ENCODE assay signal across 19 cellular contexts in genomic region chr17:61223725-61224124, GRCh38.
DNase-seq lines count a peak whose midpoint lies in the region; ATAC-seq, FAIRE-seq and TF ChIP-seq lines count a peak whose summit lies in the region.
"Had no signal": no experiment of that assay in that cellular context is flagged by ENCODE, and none has a peak within 500 bp of the region (broad histone marks: within the 10 kb centered on the region; RNA-seq: fewer than 3 reads in every experiment).

No MANE protein-coding gene starts in this region.

- H3K9ac ChIP-seq in GM12878 (ENCODE audit: control insufficient read depth, insufficient read depth, low read length): no peak overlapping the region

- H3K79me2 ChIP-seq in GM12878 (ENCODE audit: control insufficient read depth, insufficient read depth, low read length): no peaks in the 10 kb centered on the region

- H3K4me3 Mint-ChIP-seq in T-helper 1 cell treated with Interleukin-12 subunit alpha and Interleukin-12 subunit beta and Interleukin-4 antibody, amounts not matched to agents 30 μg/mL and 1 μg/mL, for 36 hours: peak overlapping the region; percentile 62
- peak overlapping the region; percentile 77 for H3K4me3 Mint-ChIP-seq in activated naive CD4-positive, alpha-beta T cell treated with anti-CD3 and anti-CD28 coated beads, Interleukin-2, amount 50 U/mL, for 24 hours
- H3K4me3 Mint-ChIP-seq: CD14-positive monocyte, GM23338, IgD-negative memory B cell had no signal

- BruUV-seq in GM12878 (replicated peaks; lab: Mats Ljungman, UMichigan): no TSS peak

- no peaks in the 10 kb centered on the region for H3K9me3 Mint-ChIP-seq in T-helper 1 cell treated with Interleukin-12 subunit alpha and Interleukin-12 subunit beta and Interleukin-4 antibody, amounts not matched to agents 30 μg/mL and 1 μg/mL, for 36 hours
- H3K9me3 Mint-ChIP-seq in activated naive CD4-positive, alpha-beta T cell treated with anti-CD3 and anti-CD28 coated beads, Interleukin-2, amount 50 U/mL, for 24 hours: no peaks in the 10 kb centered on the region
- H3K9me3 Mint-ChIP-seq: GM23338, IgD-negative memory B cell had no signal

- H3K36me3 Mint-ChIP-seq in T-helper 1 cell treated with Interleukin-12 subunit alpha and Interleukin-12 subunit beta and Interleukin-4 antibody, amounts not matched to agents 30 μg/mL and 1 μg/mL, for 36 hours (ENCODE audit: low read depth): peaks cover 8% of the 10 kb centered on the region
- H3K36me3 Mint-ChIP-seq in activated naive CD4-positive, alpha-beta T cell treated with anti-CD3 and anti-CD28 coated beads, Interleukin-2, amount 50 U/mL, for 24 hours: no peaks in the 10 kb centered on the region

- intact Hi-C loops in GM12878 (cut with micrococcal nuclease; ENCODE audit: unreplicated experiment): no loop called here

- no peaks in the 10 kb centered on the region for H4K20me1 ChIP-seq in GM12878 (ENCODE audit: control insufficient read depth, insufficient read depth)

- H3K27me3 ChIP-seq in GM12878 (replicated peaks in 1 of 2; ENCODE audit: control insufficient read depth in 2 of 2, insufficient read depth in 2 of 2, low read length in 1 of 2): no peaks in the 10 kb centered on the region

- FAIRE-seq in GM12878 (lab: Jason Lieb, UNC) (no peak), GM12891 (lab: Jason Lieb, UNC) (no peak)
- FAIRE-seq: A204.1 had no signal

- CTCF ChIA-PET in GM12878 (lab: Yijun Ruan, JAX): interaction anchor here (0.9 to 1.3 kb wide), 2 partner anchors 10 kb away, joined by 3 read pairs; no protein-coding TSS in a partner anchor

- no peak overlapping the region for H3K4me2 ChIP-seq in GM12878 (ENCODE audit: control insufficient read depth, insufficient read depth)
- H3K4me2 ChIP-seq: GM23338 had no signal

- no peak for TF ChIP-seq EP300 in GM12878 (IDR thresholded peaks at IDR 0.05; ENCODE audit: borderline replicate concordance in 1 of 2, control insufficient read depth in 1 of 2, low read depth in 2 of 2, low read length in 2 of 2)

- no peaks in the 10 kb centered on the region for H3K27me3 Mint-ChIP-seq in T-helper 1 cell treated with Interleukin-12 subunit alpha and Interleukin-12 subunit beta and Interleukin-4 antibody, amounts not matched to agents 30 μg/mL and 1 μg/mL, for 36 hours (ENCODE audit: low read depth)
- no peaks in the 10 kb centered on the region for H3K27me3 Mint-ChIP-seq in activated naive CD4-positive, alpha-beta T cell treated with anti-CD3 and anti-CD28 coated beads, Interleukin-2, amount 50 U/mL, for 24 hours
- H3K27me3 Mint-ChIP-seq: IgD-negative memory B cell had no signal

- no peaks in the 10 kb centered on the region; the same call in 1 of the 2 replicates for H3K4me1 ChIP-seq in GM12878 (ENCODE audit: control insufficient read depth, insufficient read depth, low read length)

- peak overlapping the region; percentile 68 for H3K27ac Mint-ChIP-seq in T-helper 1 cell treated with Interleukin-12 subunit alpha and Interleukin-12 subunit beta and Interleukin-4 antibody, amounts not matched to agents 30 μg/mL and 1 μg/mL, for 36 hours
- H3K27ac Mint-ChIP-seq in activated naive CD4-positive, alpha-beta T cell treated with anti-CD3 and anti-CD28 coated beads, Interleukin-2, amount 50 U/mL, for 24 hours: no peak overlapping the region
- H3K27ac Mint-ChIP-seq: CD14-positive monocyte, GM23338, IgD-negative memory B cell had no signal

- 57% methylated on average over 1 of the region's 1 CpG for WGBS in GM12878 (ENCODE audit: insufficient coverage, insufficient replicate concordance, low lambda C conversion rate, missing lambda C conversion rate)

- no peak overlapping the region for H3K27ac ChIP-seq in GM12878 (ENCODE audit: control insufficient read depth, insufficient read depth)

- H2AFZ ChIP-seq in GM12878 (ENCODE audit: control insufficient read depth, low read depth, low read length): no peak overlapping the region
- H2AFZ ChIP-seq: GM23338 had no signal

- H3K36me3 ChIP-seq in GM12878 (ENCODE audit: control insufficient read depth in 2 of 2, insufficient read depth in 2 of 2, low read length in 1 of 2): no peaks in the 10 kb centered on the region

- H3K9me3 ChIP-seq in GM12878 (replicated peaks; ENCODE audit: control insufficient read depth, insufficient read depth, low read length): no peaks in the 10 kb centered on the region

- TF ChIP-seq CTCF in GM12878 (IDR thresholded peaks at IDR 0.05 in 2 of 3, conservative IDR thresholded peaks at IDR 0.05 in 1 of 3; ENCODE audit: control insufficient read depth in 2 of 3, extremely low read depth in 1 of 3, insufficient read depth in 1 of 3, low read depth in 3 of 3, low read length in 3 of 3) (no peak), subcutaneous adipose tissue (IDR thresholded peaks at IDR 0.05; ENCODE audit: low read depth) (peak; percentile 78)

- POLR2A ChIA-PET in GM12878 (lab: Charles Lee): no interaction called here

- H3K4me3 ChIP-seq in GM12878: no peak overlapping the region
- H3K4me3 ChIP-seq: GM23338 had no signal

- TF ChIP-seq POLR2A in GM12878 (IDR thresholded peaks at IDR 0.05; ENCODE audit: low read depth, low read length) (no peak), GM12891 (IDR thresholded peaks at IDR 0.05; ENCODE audit: low read depth, low read length) (no peak)

- DNase-seq in T-helper 1 cell: no peak
- DNase-seq in activated naive CD4-positive, alpha-beta T cell treated with anti-CD3 and anti-CD28 coated beads, Interleukin-2, amount 50 U/mL, for 16 hours: no peak
- DNase-seq in GM12878 (ENCODE audit: low read depth, low spot score): no peak
- DNase-seq in ureter (ENCODE audit: low spot score): no peak
- no peak for DNase-seq in GM12891 (ENCODE audit: insufficient read length, low spot score)
- DNase-seq: Calu3, GF-D8, NCI-H1436, NCI-H2081, NCI-H2227 treated with DMSO at 0.1 percent for 48 hours, NCI-H526 treated with DMSO at 0.1 percent for 48 hours, PC-3 had no signal

- ATAC-seq in GM12878: no peak
- ATAC-seq: GM23338, PC-3 had no signal

- TF ChIP-seq RAD21 in GM12878 (IDR thresholded peaks at IDR 0.05; ENCODE audit: insufficient read depth, low read depth, low read length): no peak

- SMC1A ChIA-PET in GM12878 (lab: Charles Lee; ENCODE audit: uncharacterized antibody, unreplicated experiment): interaction anchor here (1.5 kb wide), 1 partner anchor 28 kb away, joined by 3 read pairs; no protein-coding TSS in a partner anchor

- in situ Hi-C loops in GM12878 (cut with MboI): no loop called here

- H3K4me1 Mint-ChIP-seq in T-helper 1 cell treated with Interleukin-12 subunit alpha and Interleukin-12 subunit beta and Interleukin-4 antibody, amounts not matched to agents 30 μg/mL and 1 μg/mL, for 36 hours (ENCODE audit: low read depth): peaks cover 51% of the 10 kb centered on the region
- peaks cover 42% of the 10 kb centered on the region for H3K4me1 Mint-ChIP-seq in activated naive CD4-positive, alpha-beta T cell treated with anti-CD3 and anti-CD28 coated beads, Interleukin-2, amount 50 U/mL, for 24 hours

- RAD21 ChIA-PET in GM12878 (lab: Charles Lee; ENCODE audit: unreplicated experiment): no interaction called here

TF ChIP-seq in GM12878, 131 proteins besides CTCF, POLR2A, EP300 and RAD21 (continues in another document):
- TF ChIP-seq TCF3 (IDR thresholded peaks at IDR 0.05; ENCODE audit: borderline replicate concordance, insufficient read depth, low read depth, low read length) (no peak), ATF7 (IDR thresholded peaks at IDR 0.05; ENCODE audit: low read depth) (no peak), NFXL1 (IDR thresholded peaks at IDR 0.05; ENCODE audit: borderline replicate concordance) (peak; percentile 58; the same call in 1 of the 2 replicates)

TF ChIP-seq in GM12891, 5 proteins besides CTCF, POLR2A, EP300 and RAD21:
- no peak for TF ChIP-seq POU2F2 (IDR thresholded peaks at IDR 0.05; ENCODE audit: low read depth, low read length)
- no peak for TF ChIP-seq TAF1 (IDR thresholded peaks at IDR 0.05; ENCODE audit: low read depth, low read length)
- no peak for TF ChIP-seq POLR2AphosphoS5 (IDR thresholded peaks at IDR 0.05; ENCODE audit: low read depth, low read length)
- TF ChIP-seq PAX5 (IDR thresholded peaks at IDR 0.05; ENCODE audit: insufficient read depth, low read length, severe bottlenecking): no peak
- TF ChIP-seq SPI1 (IDR thresholded peaks at IDR 0.05; ENCODE audit: low read depth, low read length): no peak
TF ChIP-seq in GM12891: peak in this region for 0.
